ENCODE assay signal across 11 cellular contexts in genomic region chr3:60948488-60948887, GRCh38.
DNase-seq lines count a peak whose midpoint lies in the region; ATAC-seq and TF ChIP-seq lines count a peak whose summit lies in the region.
"Had no signal": no experiment of that assay in that cellular context is flagged by ENCODE, and none has a peak within 500 bp of the region (broad histone marks: within the 10 kb centered on the region; RNA-seq: fewer than 3 reads in every experiment).

No MANE protein-coding gene starts in this region.

- no peak overlapping the region for H3K4me3 ChIP-seq in DND-41 (ENCODE audit: low read depth in 1 of 2, low read length in 2 of 2)
- H3K4me3 ChIP-seq in NB4 (ENCODE audit: low read depth, low read length), result no peak overlapping the region
- H3K4me3 ChIP-seq in body of pancreas, result no peak overlapping the region
- no peak overlapping the region for H3K4me3 ChIP-seq in ovary

- H3K79me2 ChIP-seq in DND-41 (ENCODE audit: insufficient read depth, low read length), result no peaks in the 10 kb centered on the region

- ATAC-seq in DND-41 (ENCODE audit: insufficient read depth, low read depth) (no peak), body of pancreas (no peak)
- ATAC-seq: T-helper 17 cell had no signal

- DNase-seq in DND-41 (no peak), NB4 (ENCODE audit: low read depth) (peak; percentile 3), body of pancreas (no peak), ovary (no peak), occipital lobe (lab: John Stamatoyannopoulos, UW) (no peak), NCI-H187 (lab: John Stamatoyannopoulos, UW) (no peak)
- DNase-seq: effector CD4-positive, alpha-beta T cell; stimulated activated CD8-positive, alpha-beta memory T cell treated with anti-CD3 and anti-CD28 coated beads, Interleukin-4, amount 100 ng/mL, for 48 hours; T-helper 17 cell had no signal

- peak overlapping the region in 1 of 3 experiments; percentile 21 for H3K27ac Mint-ChIP-seq in nephron
- H3K27ac Mint-ChIP-seq: activated naive CD8-positive, alpha-beta T cell; T-helper 17 cell had no signal

- TF ChIP-seq CTCF in DND-41 (IDR thresholded peaks at IDR 0.05; ENCODE audit: borderline replicate concordance, extremely low read depth, low read length, poor library complexity, severe bottlenecking) (peak; percentile 30), NB4 (IDR thresholded peaks at IDR 0.05; ENCODE audit: low read depth, low read length) (no peak), body of pancreas (IDR thresholded peaks at IDR 0.05) (peak in 4 of 7 experiments; percentile 18 to 26 (median 20)), nephron (IDR thresholded peaks at IDR 0.05; ENCODE audit: unreplicated experiment in 3 of 3) (peak; percentile 17 to 39 (median 35)), ovary (IDR thresholded peaks at IDR 0.05) (no peak)

- no peak for TF ChIP-seq EP300 in ovary (IDR thresholded peaks at IDR 0.05)

- no peaks in the 10 kb centered on the region for H4K20me1 ChIP-seq in DND-41 (ENCODE audit: insufficient read depth, low read length)

- H3K27ac ChIP-seq in DND-41 (ENCODE audit: low read length), result no peak overlapping the region
- no peak overlapping the region for H3K27ac ChIP-seq in body of pancreas
- no peak overlapping the region for H3K27ac ChIP-seq in ovary

- H3K9ac ChIP-seq in DND-41 (ENCODE audit: low read depth, low read length), result no peak overlapping the region

- H3K36me3 Mint-ChIP-seq in nephron (ENCODE audit: low read depth), result no peaks in the 10 kb centered on the region
- H3K36me3 Mint-ChIP-seq: activated naive CD8-positive, alpha-beta T cell had no signal

- H3K9me3 Mint-ChIP-seq in nephron, result no peaks in the 10 kb centered on the region

- no peak for TF ChIP-seq POLR2A in NB4 (IDR thresholded peaks at IDR 0.05; ENCODE audit: extremely low read depth, insufficient read length)
- TF ChIP-seq POLR2A in body of pancreas (IDR thresholded peaks at IDR 0.05), result no peak
- no peak for TF ChIP-seq POLR2A in ovary (IDR thresholded peaks at IDR 0.05)

- H3K9me3 ChIP-seq in DND-41 (ENCODE audit: insufficient read depth, low read length, severe bottlenecking) (no peaks in the 10 kb centered on the region), body of pancreas (no peaks in the 10 kb centered on the region), ovary (no peaks in the 10 kb centered on the region)

- H3K4me3 Mint-ChIP-seq in nephron, result no peak overlapping the region
- H3K4me3 Mint-ChIP-seq: activated naive CD8-positive, alpha-beta T cell; T-helper 17 cell had no signal

- no peaks in the 10 kb centered on the region for H3K27me3 ChIP-seq in DND-41 (ENCODE audit: insufficient read depth, low read length, poor library complexity)
- no peaks in the 10 kb centered on the region for H3K27me3 ChIP-seq in body of pancreas
- no peaks in the 10 kb centered on the region for H3K27me3 ChIP-seq in ovary

- intact Hi-C loops in body of pancreas (cut with DNase I), result no loop called here
- intact Hi-C loops in ovary (cut with DNase I), result no loop called here

- H3K4me1 Mint-ChIP-seq in nephron, result peaks cover 13% of the 10 kb centered on the region
- H3K4me1 Mint-ChIP-seq: T-helper 17 cell had no signal

- no peak overlapping the region for H3K4me2 ChIP-seq in DND-41 (ENCODE audit: insufficient read depth, low read length)

- no peaks in the 10 kb centered on the region for H3K27me3 Mint-ChIP-seq in nephron (ENCODE audit: low read depth)
- H3K27me3 Mint-ChIP-seq: activated naive CD8-positive, alpha-beta T cell; T-helper 17 cell had no signal

- H3K36me3 ChIP-seq in DND-41 (ENCODE audit: insufficient read depth, low read length) (no peaks in the 10 kb centered on the region), body of pancreas (replicated peaks in 1 of 2; ENCODE audit: insufficient read depth in 1 of 2, low read depth in 2 of 2) (no peaks in the 10 kb centered on the region), ovary (no peaks in the 10 kb centered on the region)

- H2AFZ ChIP-seq in DND-41 (ENCODE audit: low read depth, low read length), result no peak overlapping the region

- H3K4me1 ChIP-seq in DND-41 (ENCODE audit: insufficient read depth, low read length), result no peaks in the 10 kb centered on the region
- H3K4me1 ChIP-seq in body of pancreas, result no peaks in the 10 kb centered on the region
- no peaks in the 10 kb centered on the region for H3K4me1 ChIP-seq in ovary (ENCODE audit: insufficient read depth)

Comparison
In these comparisons a context has a peak if more than half of its experiments do, and no peak if none do; other contexts are left out.
1. CTCF ChIP-seq: peak in DND-41 (single experiment), body of pancreas (4 of 7) and nephron (3 of 3); none in NB4 (single experiment) and ovary (0 of 3).